Comparison of ENCODE assay signal across 2 cellular contexts in genomic region chr3:52197499-52197841, GRCh38.
TF ChIP-seq lines count a peak whose summit lies in the region.

No MANE protein-coding gene starts in this region.

TF ChIP-seq in SK-N-SH, 30 proteins besides CTCF, POLR2A, EP300 and RAD21:
- TF ChIP-seq REST (IDR thresholded peaks at IDR 0.05; ENCODE audit: low read depth, low read length) (no peak), MXI1 (IDR thresholded peaks at IDR 0.05; ENCODE audit: low read depth, low read length) (no peak), NRF1 (IDR thresholded peaks at IDR 0.05; ENCODE audit: low read depth, low read length) (no peak), MEF2A (IDR thresholded peaks at IDR 0.05; ENCODE audit: borderline replicate concordance, low read depth) (no peak), RXRA (IDR thresholded peaks at IDR 0.05; ENCODE audit: borderline replicate concordance, low read depth) (no peak), ZBTB33 (IDR thresholded peaks at IDR 0.05; ENCODE audit: borderline replicate concordance, low read depth) (no peak), FOSL2 (IDR thresholded peaks at IDR 0.05; ENCODE audit: borderline replicate concordance, low read depth) (no peak), TEAD4 (IDR thresholded peaks at IDR 0.05; ENCODE audit: borderline replicate concordance, insufficient read depth) (no peak), YY1 (IDR thresholded peaks at IDR 0.05; ENCODE audit: low read depth) (no peak), TCF12 (IDR thresholded peaks at IDR 0.05) (no peak), ELF1 (IDR thresholded peaks at IDR 0.05) (no peak), TAF1 (IDR thresholded peaks at IDR 0.05; ENCODE audit: borderline replicate concordance, low read depth, low read length) (no peak)
- TF ChIP-seq, protein P1, sequence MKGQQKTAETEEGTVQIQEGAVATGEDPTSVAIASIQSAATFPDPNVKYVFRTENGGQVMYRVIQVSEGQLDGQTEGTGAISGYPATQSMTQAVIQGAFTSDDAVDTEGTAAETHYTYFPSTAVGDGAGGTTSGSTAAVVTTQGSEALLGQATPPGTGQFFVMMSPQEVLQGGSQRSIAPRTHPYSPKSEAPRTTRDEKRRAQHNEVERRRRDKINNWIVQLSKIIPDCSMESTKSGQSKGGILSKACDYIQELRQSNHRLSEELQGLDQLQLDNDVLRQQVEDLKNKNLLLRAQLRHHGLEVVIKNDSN (IDR thresholded peaks at IDR 0.05; ENCODE audit: borderline replicate concordance, low read depth), result no peak
- TF ChIP-seq, protein P2, sequence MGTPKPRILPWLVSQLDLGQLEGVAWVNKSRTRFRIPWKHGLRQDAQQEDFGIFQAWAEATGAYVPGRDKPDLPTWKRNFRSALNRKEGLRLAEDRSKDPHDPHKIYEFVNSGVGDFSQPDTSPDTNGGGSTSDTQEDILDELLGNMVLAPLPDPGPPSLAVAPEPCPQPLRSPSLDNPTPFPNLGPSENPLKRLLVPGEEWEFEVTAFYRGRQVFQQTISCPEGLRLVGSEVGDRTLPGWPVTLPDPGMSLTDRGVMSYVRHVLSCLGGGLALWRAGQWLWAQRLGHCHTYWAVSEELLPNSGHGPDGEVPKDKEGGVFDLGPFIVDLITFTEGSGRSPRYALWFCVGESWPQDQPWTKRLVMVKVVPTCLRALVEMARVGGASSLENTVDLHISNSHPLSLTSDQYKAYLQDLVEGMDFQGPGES (IDR thresholded peaks at IDR 0.05; ENCODE audit: low read depth, low read length), result no peak
- TF ChIP-seq, protein P3, sequence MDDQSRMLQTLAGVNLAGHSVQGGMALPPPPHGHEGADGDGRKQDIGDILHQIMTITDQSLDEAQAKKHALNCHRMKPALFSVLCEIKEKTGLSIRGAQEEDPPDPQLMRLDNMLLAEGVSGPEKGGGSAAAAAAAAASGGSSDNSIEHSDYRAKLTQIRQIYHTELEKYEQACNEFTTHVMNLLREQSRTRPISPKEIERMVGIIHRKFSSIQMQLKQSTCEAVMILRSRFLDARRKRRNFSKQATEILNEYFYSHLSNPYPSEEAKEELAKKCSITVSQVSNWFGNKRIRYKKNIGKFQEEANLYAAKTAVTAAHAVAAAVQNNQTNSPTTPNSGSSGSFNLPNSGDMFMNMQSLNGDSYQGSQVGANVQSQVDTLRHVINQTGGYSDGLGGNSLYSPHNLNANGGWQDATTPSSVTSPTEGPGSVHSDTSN (IDR thresholded peaks at IDR 0.05), result no peak

TF ChIP-seq in SK-N-SH treated with all-trans-retinoic acid at 6 μM for 48 hours, 23 proteins besides CTCF, POLR2A, EP300 and RAD21 (continued from another document):
- TF ChIP-seq TSHZ2 (CRISPR knock-in tag; IDR thresholded peaks at IDR 0.05), result no peak
- TF ChIP-seq ZFP30 (CRISPR knock-in tag; IDR thresholded peaks at IDR 0.05), result no peak
- TF ChIP-seq OSR1 (CRISPR knock-in tag; IDR thresholded peaks at IDR 0.05), result no peak
- no peak for TF ChIP-seq ESRRG (CRISPR knock-in tag; IDR thresholded peaks at IDR 0.05)
- no peak for TF ChIP-seq ISL1 (CRISPR knock-in tag; IDR thresholded peaks at IDR 0.05)
- TF ChIP-seq, protein P4, sequence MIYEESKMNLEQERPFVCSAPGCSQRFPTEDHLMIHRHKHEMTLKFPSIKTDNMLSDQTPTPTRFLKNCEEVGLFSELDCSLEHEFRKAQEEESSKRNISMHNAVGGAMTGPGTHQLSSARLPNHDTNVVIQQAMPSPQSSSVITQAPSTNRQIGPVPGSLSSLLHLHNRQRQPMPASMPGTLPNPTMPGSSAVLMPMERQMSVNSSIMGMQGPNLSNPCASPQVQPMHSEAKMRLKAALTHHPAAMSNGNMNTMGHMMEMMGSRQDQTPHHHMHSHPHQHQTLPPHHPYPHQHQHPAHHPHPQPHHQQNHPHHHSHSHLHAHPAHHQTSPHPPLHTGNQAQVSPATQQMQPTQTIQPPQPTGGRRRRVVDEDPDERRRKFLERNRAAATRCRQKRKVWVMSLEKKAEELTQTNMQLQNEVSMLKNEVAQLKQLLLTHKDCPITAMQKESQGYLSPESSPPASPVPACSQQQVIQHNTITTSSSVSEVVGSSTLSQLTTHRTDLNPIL (CRISPR knock-in tag; IDR thresholded peaks at IDR 0.05; ENCODE audit: low read depth), result no peak
- no peak for TF ChIP-seq TCF4 (CRISPR knock-in tag; IDR thresholded peaks at IDR 0.05; ENCODE audit: borderline replicate concordance)
- TF ChIP-seq GLIS3 (CRISPR knock-in tag; IDR thresholded peaks at IDR 0.05), result no peak
- TF ChIP-seq RARB (CRISPR knock-in tag; IDR thresholded peaks at IDR 0.05), result no peak
- no peak for TF ChIP-seq CSDC2 (CRISPR knock-in tag; IDR thresholded peaks at IDR 0.05)
- TF ChIP-seq ZNF565 (CRISPR knock-in tag; conservative IDR thresholded peaks at IDR 0.05; ENCODE audit: low read depth), result no peak
- TF ChIP-seq POU6F1 (CRISPR knock-in tag; IDR thresholded peaks at IDR 0.05; ENCODE audit: borderline replicate concordance, low read depth), result no peak
- no peak for TF ChIP-seq TOX (CRISPR knock-in tag; IDR thresholded peaks at IDR 0.05; ENCODE audit: borderline replicate concordance)
- no peak for TF ChIP-seq ZC3H10 (CRISPR knock-in tag; IDR thresholded peaks at IDR 0.05)
TF ChIP-seq in SK-N-SH treated with all-trans-retinoic acid at 6 μM for 48 hours: peak in this region for 0.
